Comparison of ENCODE assay signal across 9 cellular contexts in the genomic region with DNA sequence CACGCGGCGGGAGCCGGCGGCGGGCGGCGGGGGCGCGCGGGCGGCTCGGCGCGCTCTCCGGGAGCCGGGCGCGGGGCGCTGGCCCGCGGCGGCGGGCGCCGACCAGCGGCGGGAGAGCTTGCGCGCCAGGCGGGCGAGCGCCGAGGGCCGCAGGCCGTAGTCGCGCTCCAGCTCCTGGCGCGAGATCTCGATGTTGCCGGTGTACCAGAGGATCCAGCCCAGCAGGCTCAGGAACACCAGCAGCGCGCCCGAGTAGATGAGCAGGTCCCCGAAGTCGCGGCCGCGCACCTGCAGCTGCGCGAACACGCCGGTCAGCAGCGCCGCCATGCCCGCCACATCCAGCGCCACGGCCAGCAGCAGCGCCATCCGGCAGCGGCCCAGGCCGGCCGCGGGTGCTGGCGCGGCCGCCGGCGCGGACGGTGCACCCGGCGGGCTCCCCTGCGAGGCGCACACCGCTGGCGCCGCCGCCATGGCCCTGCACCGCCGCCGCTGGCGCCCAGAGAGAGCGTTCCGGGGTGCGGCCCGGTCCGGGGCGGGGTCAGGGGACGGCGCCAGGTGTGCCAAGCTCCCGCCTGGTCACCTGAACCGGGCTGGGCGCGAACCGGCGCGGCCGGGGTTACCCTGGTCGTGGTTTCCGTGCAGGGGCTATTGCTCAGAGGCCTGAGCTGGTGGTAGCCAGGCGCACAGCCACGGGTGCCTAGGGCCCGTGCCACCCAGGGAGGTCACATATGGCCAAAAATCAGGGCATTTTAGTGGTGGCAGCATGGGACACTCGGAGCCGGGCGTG. TPM values are rescaled to one million over a fixed set of nuclear protein-coding genes. Genes with fewer than 3 reads are reported as not detected.
DNase-seq lines count a peak whose midpoint lies in the region; ATAC-seq, FAIRE-seq and TF ChIP-seq lines count a peak whose summit lies in the region.
"Had no signal": no experiment of that assay in that cellular context is flagged by ENCODE, and none has a peak within 500 bp of the region (broad histone marks: within the 10 kb centered on the region; RNA-seq: fewer than 3 reads in every experiment).

A gene with protein sequence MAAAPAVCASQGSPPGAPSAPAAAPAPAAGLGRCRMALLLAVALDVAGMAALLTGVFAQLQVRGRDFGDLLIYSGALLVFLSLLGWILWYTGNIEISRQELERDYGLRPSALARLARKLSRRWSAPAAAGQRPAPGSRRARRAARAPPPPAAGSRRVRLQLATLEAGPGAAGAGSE (minus strand): TSS at position 504 of the 787 bp plus-strand sequence. CDS start 33 bp downstream, at position 471.

- peaks cover 31% of the 10 kb centered on the region for H3K36me3 ChIP-seq in DND-41 (ENCODE audit: insufficient read depth, low read length)
- H3K36me3 ChIP-seq in IMR-90 (ENCODE audit: control insufficient read depth, insufficient read depth, low read length), result peaks cover 26% of the 10 kb centered on the region
- peaks cover 15% of the 10 kb centered on the region for H3K36me3 ChIP-seq in astrocyte (ENCODE audit: insufficient read depth, low read length)

- DNase-seq in DND-41 (peak; percentile 66), IMR-90 (peak; percentile 70), astrocyte (ENCODE audit: low read depth) (peak; percentile 56), right cardiac atrium (peak; percentile 59 to 81 (median 79)), pulmonary artery endothelial cell (ENCODE audit: low read depth, low spot score) (peak; percentile 29), occipital lobe (lab: John Stamatoyannopoulos, UW) (no peak)

- H2BK20ac ChIP-seq in IMR-90 (ENCODE audit: low read depth, low read length), result no peak within 1 kb of the TSS

- H3K4ac ChIP-seq in IMR-90 (ENCODE audit: low read depth, low read length), result peak within 1 kb of the TSS; percentile 92

- H2BK15ac ChIP-seq in IMR-90 (ENCODE audit: low read depth, low read length), result peak within 1 kb of the TSS; percentile 33; the same call in 1 of the 3 replicates

- BruUV-seq in IMR-90 (replicated peaks; lab: Mats Ljungman, UMichigan), result no TSS peak

- H4K8ac ChIP-seq in IMR-90 (ENCODE audit: low read depth in 2 of 2, low read length in 2 of 2), result peak within 1 kb of the TSS; percentile 79 to 90

- peaks cover 22% of the 10 kb centered on the region for H3K36me3 Mint-ChIP-seq in astrocyte (ENCODE audit: low read depth, unreplicated experiment)

- CTCF ChIA-PET in IMR-90 (lab: Yijun Ruan, JAX), result interaction anchor here (0.6 to 1.2 kb wide), 5 partner anchors 44 to 242 kb away, joined by 3 to 7 read pairs (median 4); a partner anchor contains a TSS

- H3K27ac ChIP-seq in DND-41 (ENCODE audit: low read length) (peak within 1 kb of the TSS; percentile 93), IMR-90 (ENCODE audit: insufficient read depth, low read length) (peak within 1 kb of the TSS; percentile 84), astrocyte (ENCODE audit: low read depth, low read length) (peak within 1 kb of the TSS; percentile 93), right cardiac atrium (ENCODE audit: low read length) (peak within 1 kb of the TSS; percentile 99)

- peaks cover 2% of the 10 kb centered on the region for H3K9me3 Mint-ChIP-seq in astrocyte (ENCODE audit: unreplicated experiment)

- peaks cover 11% of the 10 kb centered on the region for H3K9me1 ChIP-seq in IMR-90 (ENCODE audit: insufficient read depth, low read length)

- TF ChIP-seq POLR2A in IMR-90 (IDR thresholded peaks at IDR 0.05; ENCODE audit: low read depth, low read length), result 0 out of 2 replicates have a peak, but pooled peaks have one; percentile 24

- H3K14ac ChIP-seq in IMR-90 (replicated peaks; ENCODE audit: low read depth, low read length), result peak within 1 kb of the TSS; percentile 80

- H2BK5ac ChIP-seq in IMR-90 (ENCODE audit: low read depth, low read length, poor library complexity, severe bottlenecking), result peak within 1 kb of the TSS; percentile 69

- H2AK9ac ChIP-seq in IMR-90 (replicated peaks; ENCODE audit: low read depth, low read length, poor library complexity), result peak within 1 kb of the TSS; percentile 86

- POLR2A ChIA-PET in IMR-90 (lab: Charles Lee; ENCODE audit: unreplicated experiment), result interaction anchor here (0.5 to 0.9 kb wide), 2 partner anchors 15 to 243 kb away, joined by 4 read pairs; no protein-coding TSS in a partner anchor

- peaks cover 2% of the 10 kb centered on the region for H3K27me3 Mint-ChIP-seq in astrocyte (ENCODE audit: low read depth, unreplicated experiment)

- peaks cover 57% of the 10 kb centered on the region for H3K4me1 ChIP-seq in DND-41 (ENCODE audit: insufficient read depth, low read length)
- H3K4me1 ChIP-seq in IMR-90 (ENCODE audit: control insufficient read depth, insufficient read depth, low read length), result peaks cover 31% of the 10 kb centered on the region
- H3K4me1 ChIP-seq in astrocyte (ENCODE audit: insufficient read depth, low read length), result peaks cover 36% of the 10 kb centered on the region
- H3K4me1 ChIP-seq in right cardiac atrium (ENCODE audit: control insufficient read depth, insufficient read depth, low read length), result peaks cover 12% of the 10 kb centered on the region

- H3K27ac Mint-ChIP-seq in astrocyte (ENCODE audit: unreplicated experiment), result peak within 1 kb of the TSS; percentile 98

- peak within 1 kb of the TSS; percentile 88; the same call in 1 of the 2 replicates for H3K23ac ChIP-seq in IMR-90 (ENCODE audit: low read depth, low read length)

- no peak for ATAC-seq in DND-41 (ENCODE audit: insufficient read depth, low read depth)
- ATAC-seq in IMR-90 (ENCODE audit: low read depth), result peak; percentile 43
- ATAC-seq in SK-N-SH treated with all-trans-retinoic acid at 6 μM for 48 hours, result peak; percentile 6; the same call in 2 of the 3 replicates
- no peak for ATAC-seq in right cardiac atrium
- no peak for ATAC-seq in GM19455 (IDR thresholded peaks at IDR 0.05; ENCODE audit: unreplicated experiment)

- H4K20me1 ChIP-seq in DND-41 (ENCODE audit: insufficient read depth, low read length), result peaks cover 32% of the 10 kb centered on the region
- peaks cover 33% of the 10 kb centered on the region for H4K20me1 ChIP-seq in IMR-90 (ENCODE audit: insufficient read depth, low read length)
- H4K20me1 ChIP-seq in astrocyte (ENCODE audit: insufficient read depth, low read length), result peaks cover 32% of the 10 kb centered on the region

- H3K4me3 ChIP-seq in DND-41 (ENCODE audit: low read depth in 1 of 2, low read length in 2 of 2) (peak within 1 kb of the TSS; percentile 43 to 69), IMR-90 (ENCODE audit: insufficient read depth, low read depth, low read length) (peak within 1 kb of the TSS; percentile 54), astrocyte (ENCODE audit: insufficient read depth, low read depth, low read length) (peak within 1 kb of the TSS; percentile 95), right cardiac atrium (ENCODE audit: low read length) (peak within 1 kb of the TSS; percentile 56)

- H3K9me3 ChIP-seq in DND-41 (ENCODE audit: insufficient read depth, low read length, severe bottlenecking) (no peaks in the 10 kb centered on the region), IMR-90 (ENCODE audit: control insufficient read depth, insufficient read depth, low read length) (no peaks in the 10 kb centered on the region), astrocyte (ENCODE audit: insufficient read depth, low read depth, low read length) (no peaks in the 10 kb centered on the region), right cardiac atrium (ENCODE audit: control insufficient read depth, low read length) (no peaks in the 10 kb centered on the region)

- FAIRE-seq in astrocyte (lab: Jason Lieb, UNC), result no peak
- FAIRE-seq: endometrium had no signal

- H3K27me3 ChIP-seq in DND-41 (ENCODE audit: insufficient read depth, low read length, poor library complexity), result no peaks in the 10 kb centered on the region
- H3K27me3 ChIP-seq in IMR-90 (ENCODE audit: control insufficient read depth, insufficient read depth, low read length), result no peaks in the 10 kb centered on the region
- H3K27me3 ChIP-seq in astrocyte (ENCODE audit: insufficient read depth, low read length), result no peaks in the 10 kb centered on the region
- no peaks in the 10 kb centered on the region for H3K27me3 ChIP-seq in right cardiac atrium (ENCODE audit: control insufficient read depth, insufficient read depth)

- peak within 1 kb of the TSS; percentile 81 for H4K5ac ChIP-seq in IMR-90 (ENCODE audit: low read depth, low read length)

- H3K4me1 Mint-ChIP-seq in astrocyte (ENCODE audit: low read depth, unreplicated experiment), result peaks cover 19% of the 10 kb centered on the region

- in situ Hi-C loops in IMR-90 (cut with MboI; ENCODE audit: low sequenced_read_pairs), result loop anchor here (10.0 kb wide), 1 partner anchor 89 kb away; no protein-coding TSS in a partner anchor

- 5% methylated on average over 85 of the region's 108 CpGs; no CpG with 5 or more reads in 1 of the 2 experiments for WGBS in IMR-90 (ENCODE audit: extremely low coverage in 2 of 2, insufficient read length in 1 of 2), 2 experiments
- 4% methylated on average over 108 of the region's 108 CpGs for WGBS in right cardiac atrium

- peak within 1 kb of the TSS; percentile 67 for H4K91ac ChIP-seq in IMR-90 (ENCODE audit: insufficient read depth, low read depth, low read length)

- H2AK5ac ChIP-seq in IMR-90 (ENCODE audit: low read depth, low read length), result peak within 1 kb of the TSS; percentile 98

- dilution Hi-C loops in IMR-90 (cut with HindIII; ENCODE audit: low sequenced_read_pairs, unreplicated experiment), result no loop called here

- peak within 1 kb of the TSS; percentile 54 for H3K18ac ChIP-seq in IMR-90 (ENCODE audit: low read depth, low read length)

- peak within 1 kb of the TSS; percentile 59 for H3K56ac ChIP-seq in IMR-90 (ENCODE audit: extremely low read depth, insufficient read depth, low read length)

- TF ChIP-seq RAD21 in IMR-90 (IDR thresholded peaks at IDR 0.05; ENCODE audit: low read length), result peak; percentile 51

- peak within 1 kb of the TSS; percentile 84 for H2AFZ ChIP-seq in DND-41 (ENCODE audit: low read depth, low read length)
- H2AFZ ChIP-seq in IMR-90 (replicated peaks; ENCODE audit: low read length, poor library complexity), result peak within 1 kb of the TSS; percentile 90
- peak within 1 kb of the TSS; percentile 79 for H2AFZ ChIP-seq in astrocyte (ENCODE audit: low read depth, low read length)

- peak within 1 kb of the TSS; percentile 42 for H2BK120ac ChIP-seq in IMR-90 (ENCODE audit: low read depth, low read length)

- H3K79me2 ChIP-seq in DND-41 (ENCODE audit: insufficient read depth, low read length) (peaks cover 69% of the 10 kb centered on the region), astrocyte (ENCODE audit: insufficient read depth, low read length) (peaks cover 33% of the 10 kb centered on the region)

- intact Hi-C loops in IMR-90 (cut with micrococcal nuclease), result no loop called here
- intact Hi-C loops in right cardiac atrium (cut with DNase I), result loop anchor here in 1 of 4 donors (5.0 kb wide), 2 partner anchors 42 to 82 kb away; no protein-coding TSS in a partner anchor

- TF ChIP-seq CTCF in DND-41 (IDR thresholded peaks at IDR 0.05; ENCODE audit: borderline replicate concordance, extremely low read depth, low read length, poor library complexity, severe bottlenecking) (peak; percentile 43), IMR-90 (conservative IDR thresholded peaks at IDR 0.05; ENCODE audit: low read depth, low read length) (peak; percentile 54), astrocyte (IDR thresholded peaks at IDR 0.05; ENCODE audit: insufficient read depth, low read depth, low read length) (no peak)

- peak within 1 kb of the TSS; percentile 100 for H3K4me3 Mint-ChIP-seq in astrocyte (ENCODE audit: unreplicated experiment)

- H3K79me1 ChIP-seq in IMR-90 (ENCODE audit: low read depth in 1 of 2, low read length in 2 of 2), result peaks cover 14 to 35% of the 10 kb centered on the region in 2 experiments; a peak in 3 of 4 replicates

- H3K9ac ChIP-seq in DND-41 (ENCODE audit: low read depth, low read length), result peak within 1 kb of the TSS; percentile 82
- H3K9ac ChIP-seq in IMR-90 (ENCODE audit: low read depth, low read length), result peak within 1 kb of the TSS; percentile 86
- peak within 1 kb of the TSS; percentile 98 for H3K9ac ChIP-seq in astrocyte (ENCODE audit: low read length)

- peak within 1 kb of the TSS; percentile 98 for H3K4me2 ChIP-seq in DND-41 (ENCODE audit: insufficient read depth, low read length)
- H3K4me2 ChIP-seq in IMR-90 (ENCODE audit: low read depth, low read length), result peak within 1 kb of the TSS; percentile 93
- H3K4me2 ChIP-seq in astrocyte (ENCODE audit: low read length), result peak within 1 kb of the TSS; percentile 97

RNA-seq across cellular contexts. Expression of the gene that starts here (rescaled TPM):
- total RNA-seq in IMR-90 (2012; rRNA removed) (not detected in 2 replicates), astrocyte (1.4 and 2.1 TPM in 2 replicates), right cardiac atrium (1 to 10 TPM in 1 of 4 donors, under 1 TPM in 3; 0.47 to 1.2 (median 0.56) TPM), pulmonary artery endothelial cell (0.21 and 0.46 TPM in 2 replicates), occipital lobe (not detected)
- polyA plus RNA-seq in IMR-90 (2012; rRNA removed) (not detected in 2 replicates), right cardiac atrium (0.14 TPM)
- 0.15 and 0.30 TPM in 2 replicates for polyA plus RNA-seq in IMR-90 (2012; cell fraction: cytosol; rRNA removed)
- 0.30 TPM in 1 of 2 replicates, not detected in the other for polyA plus RNA-seq in IMR-90 (2012; cell fraction: nucleus; rRNA removed; ENCODE audit: low replicate concordance)

Comparison
In these comparisons a context has a peak if more than half of its experiments do, and no peak if none do; other contexts are left out.
1. Peak in DNase-seq, ATAC-seq, H3K4me3 ChIP-seq, H3K27ac ChIP-seq, H3K9ac ChIP-seq and H3K4me2 ChIP-seq in IMR-90; RNA of the gene not detected or under 1 TPM.
2. Peak in DNase-seq in pulmonary artery endothelial cell; RNA of the gene not detected or under 1 TPM.